ENCODE assay signal across 8 cellular contexts in genomic region chr13:27791146-27791900, GRCh38. TPM values are rescaled to one million over a fixed set of nuclear protein-coding genes. Genes with fewer than 3 reads are reported as not detected.
DNase-seq lines count a peak whose midpoint lies in the region; ATAC-seq and TF ChIP-seq lines count a peak whose summit lies in the region.

No MANE protein-coding gene starts in this region.

- H3K27me3 ChIP-seq in iPS-20b (ENCODE audit: insufficient read depth, low read length) (peaks cover 100% of the 10 kb centered on the region), thoracic aorta (replicated peaks; ENCODE audit: insufficient read depth) (peaks cover 18% of the 10 kb centered on the region)

- H3K9me3 ChIP-seq in T-helper 17 cell (ENCODE audit: control insufficient read depth, low read length, poor library complexity, severe bottlenecking) (no peaks in the 10 kb centered on the region), iPS-20b (ENCODE audit: insufficient read depth, low read depth, low read length) (peaks cover 3% of the 10 kb centered on the region; the same call in 1 of the 2 replicates), thoracic aorta (no peaks in the 10 kb centered on the region)

- no peak for DNase-seq in activated T-cell treated with anti-CD3 and anti-CD28 coated beads, Interleukin-2, amount 50 U/mL, for 4 hours
- DNase-seq in activated T-cell treated with anti-CD3 and anti-CD28 coated beads for 4 hours (no peak), T-helper 17 cell (no peak), thoracic aorta (ENCODE audit: low spot score) (no peak), NCI-H2081 treated with DMSO at 0.1 percent for 48 hours (lab: John Stamatoyannopoulos, UW) (no peak), iPS-NIHi11 (ENCODE audit: low spot score) (no peak)

- H3K4me1 ChIP-seq in iPS-20b (ENCODE audit: insufficient read depth, low read length): peaks cover 14% of the 10 kb centered on the region; the same call in 1 of the 2 replicates
- H3K4me1 ChIP-seq in thoracic aorta (ENCODE audit: control insufficient read depth in 1 of 2, low read depth in 2 of 2): peaks cover 26 to 46% of the 10 kb centered on the region in 2 donors

- H3K27ac Mint-ChIP-seq in T-helper 17 cell: no peak overlapping the region

- H3K9ac ChIP-seq in iPS-20b (ENCODE audit: low read depth, low read length): no peak overlapping the region

- H3K36me3 Mint-ChIP-seq in activated T-cell treated with anti-CD3 and anti-CD28 coated beads, Interleukin-2, amount 50 U/mL, for 4 hours (ENCODE audit: insufficient read depth): no peaks in the 10 kb centered on the region
- peaks cover 20% of the 10 kb centered on the region for H3K36me3 Mint-ChIP-seq in T-helper 17 cell (ENCODE audit: low read depth)

- H3K4me3 ChIP-seq in iPS-20b (ENCODE audit: low read length) (peak overlapping the region; percentile 9; the same call in 1 of the 2 replicates), thoracic aorta (peak overlapping the region; percentile 64)

- peaks cover 31% of the 10 kb centered on the region for H3K4me1 Mint-ChIP-seq in activated T-cell treated with anti-CD3 and anti-CD28 coated beads, Interleukin-2, amount 50 U/mL, for 4 hours (ENCODE audit: low read depth)
- peaks cover 42% of the 10 kb centered on the region for H3K4me1 Mint-ChIP-seq in T-helper 17 cell

- peak overlapping the region; percentile 81 for H3K4me3 Mint-ChIP-seq in activated T-cell treated with anti-CD3 and anti-CD28 coated beads, Interleukin-2, amount 50 U/mL, for 4 hours
- peak overlapping the region; percentile 92 for H3K4me3 Mint-ChIP-seq in T-helper 17 cell

- H3K36me3 ChIP-seq in iPS-20b (ENCODE audit: insufficient read depth, low read depth, low read length): no peaks in the 10 kb centered on the region
- no peaks in the 10 kb centered on the region for H3K36me3 ChIP-seq in thoracic aorta

- H3K27ac ChIP-seq in iPS-20b (ENCODE audit: low read length) (no peak overlapping the region), thoracic aorta (no peak overlapping the region)

- no peak for ATAC-seq in activated T-cell treated with anti-CD3 and anti-CD28 coated beads, Interleukin-2, amount 50 U/mL, for 4 hours
- ATAC-seq in T-helper 17 cell: no peak
- no peak for ATAC-seq in thoracic aorta (ENCODE audit: insufficient number of reproducible peaks, low FRiP score, low read depth)
- ATAC-seq in HG02885 (IDR thresholded peaks at IDR 0.05; ENCODE audit: poor library complexity, unreplicated experiment): no peak

- no peak for TF ChIP-seq CTCF in thoracic aorta (IDR thresholded peaks at IDR 0.05)

- H3K27me3 Mint-ChIP-seq in activated T-cell treated with anti-CD3 and anti-CD28 coated beads, Interleukin-2, amount 50 U/mL, for 4 hours (ENCODE audit: low read depth): peaks cover 82% of the 10 kb centered on the region
- peaks cover 77% of the 10 kb centered on the region for H3K27me3 Mint-ChIP-seq in T-helper 17 cell

- H3K9me3 Mint-ChIP-seq in activated T-cell treated with anti-CD3 and anti-CD28 coated beads, Interleukin-2, amount 50 U/mL, for 4 hours: no peaks in the 10 kb centered on the region

RNA-seq across cellular contexts. Expression of gene GSX1, which starts 1.0 kb away (rescaled TPM):
- not detected for total RNA-seq in activated T-cell treated with anti-CD3 and anti-CD28 coated beads, Interleukin-2, amount 50 U/mL, for 4 hours
- total RNA-seq in T-helper 17 cell: not detected
- not detected for total RNA-seq in thoracic aorta
